Comparison of ENCODE assay signal across 24 cellular contexts in genomic region chr10:92995509-92995908, GRCh38.
DNase-seq lines count a peak whose midpoint lies in the region; ATAC-seq, FAIRE-seq and TF ChIP-seq lines count a peak whose summit lies in the region.
"Had no signal": no experiment of that assay in that cellular context is flagged by ENCODE, and none has a peak within 500 bp of the region (broad histone marks: within the 10 kb centered on the region; RNA-seq: fewer than 3 reads in every experiment).

No MANE protein-coding gene starts in this region.

- H3K4me1 Mint-ChIP-seq in endodermal cell, result peaks cover 4% of the 10 kb centered on the region

- FAIRE-seq in GM19239 (lab: Jason Lieb, UNC), result peak; percentile 33
- peak; percentile 65 for FAIRE-seq in islet of Langerhans (lab: Jason Lieb, UNC)
- FAIRE-seq: GM18507 had no signal

- no peaks in the 10 kb centered on the region for H3K9me3 ChIP-seq in HAP-1
- no peaks in the 10 kb centered on the region for H3K9me3 ChIP-seq in endodermal cell (ENCODE audit: control insufficient read depth, low read length)
- H3K9me3 ChIP-seq: BLaER1 treated with 17β-estradiol and CSF1 and Interleukin-3, amounts not matched to agents 10 nM and 100 nM; SJSA1 had no signal

- ATAC-seq in GM18511 (IDR thresholded peaks at IDR 0.05; ENCODE audit: unreplicated experiment), result no peak

- H3K27ac ChIP-seq in endodermal cell (ENCODE audit: low read depth, low read length), result peak overlapping the region; percentile 87
- H3K27ac ChIP-seq: BLaER1 treated with 17β-estradiol and CSF1 and Interleukin-3, amounts not matched to agents 10 nM and 100 nM; SJSA1 had no signal

- H3K27me3 ChIP-seq in HAP-1 (ENCODE audit: low read depth), result no peaks in the 10 kb centered on the region
- H3K27me3 ChIP-seq in endodermal cell (ENCODE audit: control insufficient read depth, insufficient read depth, low read length, poor library complexity, severe bottlenecking), result no peaks in the 10 kb centered on the region
- H3K27me3 ChIP-seq: BLaER1 treated with 17β-estradiol and CSF1 and Interleukin-3, amounts not matched to agents 10 nM and 100 nM; SJSA1 had no signal

- in situ Hi-C loops in HAP-1 (cut with MboI; ENCODE audit: low sequenced_read_pairs), result no loop called here

- 61 to 67% methylated on average over 2 to 3 of the region's 3 CpGs for WGBS in endodermal cell (ENCODE audit: insufficient coverage in 1 of 2, insufficient read length in 1 of 2), 2 experiments

- H3K9me3 Mint-ChIP-seq in endodermal cell, result no peaks in the 10 kb centered on the region
- H3K9me3 Mint-ChIP-seq: CD4-positive, alpha-beta memory T cell had no signal

- H3K4me1 ChIP-seq in HAP-1, result peaks cover 28% of the 10 kb centered on the region
- peaks cover 4% of the 10 kb centered on the region for H3K4me1 ChIP-seq in endodermal cell (ENCODE audit: control insufficient read depth, insufficient read depth, low read length)

- H3K36me3 ChIP-seq in HAP-1 (replicated peaks), result no peaks in the 10 kb centered on the region
- H3K36me3 ChIP-seq in endodermal cell (ENCODE audit: control insufficient read depth, insufficient read depth, low read length), result no peaks in the 10 kb centered on the region
- H3K36me3 ChIP-seq: SJSA1 had no signal

- H3K9ac ChIP-seq in endodermal cell (ENCODE audit: extremely low read depth, low read length, poor library complexity, severe bottlenecking), result no peak overlapping the region
- H3K9ac ChIP-seq: BLaER1 treated with 17β-estradiol and CSF1 and Interleukin-3, amounts not matched to agents 10 nM and 100 nM had no signal

- no peak overlapping the region for H3K27ac Mint-ChIP-seq in endodermal cell
- H3K27ac Mint-ChIP-seq: CD4-positive, alpha-beta memory T cell had no signal

- no peak overlapping the region for H3K4me3 Mint-ChIP-seq in endodermal cell
- H3K4me3 Mint-ChIP-seq: CD4-positive, alpha-beta memory T cell had no signal

- TF ChIP-seq CTCF in endodermal cell (conservative IDR thresholded peaks at IDR 0.05), result no peak

- no peaks in the 10 kb centered on the region for H3K27me3 Mint-ChIP-seq in endodermal cell (ENCODE audit: insufficient read depth)
- H3K27me3 Mint-ChIP-seq: CD4-positive, alpha-beta memory T cell had no signal

- DNase-seq in GM19239 (ENCODE audit: insufficient read length, low spot score) (no peak), HAP-1 (ENCODE audit: low spot score in 2 of 2) (peak; percentile 41 to 91), endodermal cell (no peak), ureter (ENCODE audit: low spot score) (no peak), Ammon's horn (ENCODE audit: low spot score) (no peak)
- DNase-seq: CD4-positive, alpha-beta memory T cell; COR-L47; DMS53; HCEC 1CT; MV-4-11; NCI-H1105; NCI-H146; NCI-H1930; NCI-H2107; NCI-H446 treated with DMSO at 0.1 percent for 48 hours; NCI-H526; NCI-H82; Right ventricle myocardium superior; RPMI8226 had no signal

- H3K36me3 Mint-ChIP-seq in endodermal cell (ENCODE audit: low read depth), result no peaks in the 10 kb centered on the region

- H3K4me3 ChIP-seq in HAP-1 (no peak overlapping the region), endodermal cell (ENCODE audit: low read length) (no peak overlapping the region)
- H3K4me3 ChIP-seq: BLaER1 treated with 17β-estradiol and CSF1 and Interleukin-3, amounts not matched to agents 10 nM and 100 nM; SJSA1 had no signal

Comparison
In these comparisons a context has a peak if more than half of its experiments do, and no peak if none do; other contexts are left out.
1. DNase-seq: peak in HAP-1 (2 of 2); none in GM19239 (single experiment), endodermal cell (single experiment), ureter (single experiment) and Ammon's horn (single experiment).